1 cellular context compared by ENCODE assay signal in genomic region chr11:119207607-119208006, GRCh38.
TF ChIP-seq lines count a peak whose summit lies in the region.

No MANE protein-coding gene starts in this region.

TF ChIP-seq in K562, 482 proteins besides CTCF, POLR2A, EP300 and RAD21:
- TF ChIP-seq FOXP4 (CRISPR knock-in tag; IDR thresholded peaks at IDR 0.05; ENCODE audit: borderline replicate concordance) (no peak), DEAF1 (CRISPR knock-in tag; IDR thresholded peaks at IDR 0.05) (no peak), ZNF407 (IDR thresholded peaks at IDR 0.05; ENCODE audit: low read depth) (no peak), E4F1 (CRISPR knock-in tag; IDR thresholded peaks at IDR 0.05; ENCODE audit: borderline replicate concordance) (no peak)
TF ChIP-seq in K562: peak in this region for 0.
